In the genomic region with DNA sequence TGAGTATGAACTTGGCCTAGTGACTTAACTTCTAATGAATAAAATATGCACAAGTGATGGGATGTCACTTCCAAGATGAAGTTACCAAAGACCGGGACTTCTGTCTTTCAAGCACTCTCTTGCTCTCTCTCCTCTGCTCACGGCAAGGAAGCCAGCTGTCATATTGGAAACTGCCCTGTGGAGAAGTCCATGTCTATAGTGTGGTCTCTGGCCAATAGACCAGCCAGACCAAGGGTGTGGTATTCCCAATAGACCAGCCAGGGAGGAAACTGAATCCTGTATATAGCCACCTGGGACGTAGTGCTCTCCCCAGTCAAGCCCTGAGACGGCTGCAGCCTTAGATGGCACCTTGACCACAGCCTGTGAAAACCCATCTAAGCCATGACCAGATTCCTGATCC, we compare ENCODE assay signal across 5 cellular contexts.
"Had no signal": no experiment of that assay in that cellular context is flagged by ENCODE, and none has a peak within 500 bp of the region (broad histone marks: within the 10 kb centered on the region; RNA-seq: fewer than 3 reads in every experiment).

No MANE protein-coding gene starts in this region.

- DNase-seq: H9, HCEC 1CT, KBM-7 had no signal

- H3K4me3 Mint-ChIP-seq: GM23338, H9, IgD-negative memory B cell had no signal

- H3K27ac Mint-ChIP-seq: GM23338, H9, IgD-negative memory B cell had no signal

- H3K4me2 ChIP-seq: GM23338 had no signal

- H3K9me3 Mint-ChIP-seq: GM23338, H9 had no signal

- ATAC-seq: GM23338 had no signal

- H3K36me3 Mint-ChIP-seq: IgD-negative memory B cell had no signal

- H3K4me3 ChIP-seq: GM23338 had no signal

- H2AFZ ChIP-seq: GM23338 had no signal
